In genomic region chr11:129324533-129325175, GRCh38 we compare ENCODE assay signal across 12 cellular contexts. TPM values are rescaled to one million over a fixed set of nuclear protein-coding genes. Genes with fewer than 3 reads are reported as not detected.
A peak's percentile ranks its signal among the peaks of the same experiment; 100 is the strongest.
DNase-seq lines count a peak whose midpoint lies in the region; ATAC-seq lines count a peak whose summit lies in the region.
"Had no signal": no experiment of that assay in that cellular context is flagged by ENCODE, and none has a peak within 500 bp of the region (broad histone marks: within the 10 kb centered on the region; RNA-seq: fewer than 3 reads in every experiment).

No MANE protein-coding gene starts in this region.

- no peak overlapping the region for H3K27ac Mint-ChIP-seq in activated naive CD8-positive, alpha-beta T cell treated with anti-CD3 and anti-CD28 coated beads for 36 hours

- no peaks in the 10 kb centered on the region for H3K36me3 ChIP-seq in skeletal muscle tissue (ENCODE audit: control insufficient read depth in 3 of 3, insufficient read depth in 3 of 3, low read length in 3 of 3)
- H3K36me3 ChIP-seq: WERI-Rb-1 had no signal

- H3K9ac ChIP-seq in skeletal muscle tissue (ENCODE audit: low read depth in 1 of 3, low read length in 3 of 3): no peak overlapping the region

- no peaks in the 10 kb centered on the region for H3K27me3 Mint-ChIP-seq in activated naive CD8-positive, alpha-beta T cell treated with anti-CD3 and anti-CD28 coated beads for 36 hours

- peak overlapping the region; percentile 31 for H3K27ac ChIP-seq in skeletal muscle tissue (ENCODE audit: low read depth, low read length)
- H3K27ac ChIP-seq: WERI-Rb-1 had no signal

- H3K9me3 Mint-ChIP-seq in activated naive CD8-positive, alpha-beta T cell treated with anti-CD3 and anti-CD28 coated beads for 36 hours: no peaks in the 10 kb centered on the region

- H3K36me3 Mint-ChIP-seq in activated naive CD8-positive, alpha-beta T cell treated with anti-CD3 and anti-CD28 coated beads for 36 hours: no peaks in the 10 kb centered on the region

- peak; percentile 58 to 75 for ATAC-seq in left cardiac atrium

- no peaks in the 10 kb centered on the region for H3K4me1 Mint-ChIP-seq in activated naive CD8-positive, alpha-beta T cell treated with anti-CD3 and anti-CD28 coated beads for 36 hours

- no peaks in the 10 kb centered on the region for H3K9me3 ChIP-seq in skeletal muscle tissue (ENCODE audit: control insufficient read depth in 3 of 3, low read length in 3 of 3)

- DNase-seq in DMS53 treated with DMSO at 0.1 percent for 48 hours (lab: John Stamatoyannopoulos, UW; ENCODE audit: unreplicated experiment) (peak; percentile 94), NCI-H69 (lab: John Stamatoyannopoulos, UW) (peak; percentile 87), left cardiac atrium (peak; percentile 33), T-helper 9 cell (no peak), NCI-H2107 treated with DMSO at 0.1 percent for 48 hours (lab: John Stamatoyannopoulos, UW; ENCODE audit: unreplicated experiment) (no peak), NCI-H2227 (lab: John Stamatoyannopoulos, UW; ENCODE audit: unreplicated experiment) (no peak)
- no peak for DNase-seq in activated naive CD8-positive, alpha-beta T cell treated with anti-CD3 and anti-CD28 coated beads for 36 hours
- DNase-seq: effector CD4-positive, alpha-beta T cell; kidney; stimulated activated naive CD4-positive, alpha-beta T cell treated with Interleukin-2 at 50 U/mL for 16 hours; WERI-Rb-1 had no signal

- H3K4me1 ChIP-seq in skeletal muscle tissue (ENCODE audit: control insufficient read depth in 3 of 3, insufficient read depth in 3 of 3, low read length in 3 of 3): peaks cover 2 to 8% (median 6%) of the 10 kb centered on the region in 3 donors

- no peaks in the 10 kb centered on the region for H3K27me3 ChIP-seq in skeletal muscle tissue (ENCODE audit: control insufficient read depth in 3 of 3, insufficient read depth in 3 of 3, low read length in 3 of 3)

- no peak overlapping the region for H3K4me3 Mint-ChIP-seq in activated naive CD8-positive, alpha-beta T cell treated with anti-CD3 and anti-CD28 coated beads for 36 hours

- intact Hi-C loops in left cardiac atrium (cut with DNase I): no loop called here

- H3K4me3 ChIP-seq in skeletal muscle tissue (ENCODE audit: low read length in 3 of 3): peak overlapping the region in 1 of 3 donors; percentile 24

RNA-seq across cellular contexts. Expression of gene BARX2, which starts 51.0 kb away (rescaled TPM):
- total RNA-seq in left cardiac atrium (not detected), skeletal muscle tissue (not detected)
- total RNA-seq in activated naive CD8-positive, alpha-beta T cell treated with anti-CD3 and anti-CD28 coated beads for 36 hours: under 1 TPM in 1 of 2 experiments, not detected in 1; 0.12 TPM

Comparison
In these comparisons a context has a peak if more than half of its experiments do, and no peak if none do; other contexts are left out.
1. DNase-seq: peak in DMS53 treated with DMSO at 0.1 percent for 48 hours (single experiment), NCI-H69 (single experiment) and left cardiac atrium (single experiment); none in T-helper 9 cell (single experiment), activated naive CD8-positive, alpha-beta T cell treated with anti-CD3 and anti-CD28 coated beads for 36 hours (single experiment), NCI-H2107 treated with DMSO at 0.1 percent for 48 hours (single experiment) and NCI-H2227 (single experiment).